ENCODE assay signal across 14 cellular contexts in genomic region chr2:122634261-122634660, GRCh38.
DNase-seq lines count a peak whose midpoint lies in the region; ATAC-seq, FAIRE-seq and TF ChIP-seq lines count a peak whose summit lies in the region.
"Had no signal": no experiment of that assay in that cellular context is flagged by ENCODE, and none has a peak within 500 bp of the region (broad histone marks: within the 10 kb centered on the region; RNA-seq: fewer than 3 reads in every experiment).

No MANE protein-coding gene starts in this region.

- no peak overlapping the region for H3K27ac Mint-ChIP-seq in type B pancreatic cell
- no peak overlapping the region for H3K27ac Mint-ChIP-seq in effector memory CD8-positive, alpha-beta T cell
- H3K27ac Mint-ChIP-seq: CD4-positive, CD25-positive, alpha-beta regulatory T cell; naive thymus-derived CD4-positive, alpha-beta T cell had no signal

- no CpG with 5 or more reads among the region's 1 CpG for WGBS in IMR-90 (ENCODE audit: extremely low coverage in 2 of 2, insufficient read length in 1 of 2), 2 experiments

- no peak overlapping the region for H3K27ac ChIP-seq in IMR-90 (ENCODE audit: insufficient read depth, low read length)

- no peaks in the 10 kb centered on the region for H3K79me1 ChIP-seq in IMR-90 (ENCODE audit: low read depth in 1 of 2, low read length in 2 of 2)

- H3K9me3 ChIP-seq in IMR-90 (ENCODE audit: control insufficient read depth, insufficient read depth, low read length), result peaks cover 4% of the 10 kb centered on the region; the same call in 1 of the 2 replicates

- no peaks in the 10 kb centered on the region for H3K9me3 Mint-ChIP-seq in type B pancreatic cell
- peaks cover 3 to 7% of the 10 kb centered on the region in 2 donors for H3K9me3 Mint-ChIP-seq in effector memory CD8-positive, alpha-beta T cell

- no peaks in the 10 kb centered on the region for H3K36me3 ChIP-seq in IMR-90 (ENCODE audit: control insufficient read depth, insufficient read depth, low read length)
- no peaks in the 10 kb centered on the region for H3K36me3 ChIP-seq in bronchial epithelial cell (ENCODE audit: control insufficient read depth, insufficient read depth, low read length)

- in situ Hi-C loops in IMR-90 (cut with MboI; ENCODE audit: low sequenced_read_pairs), result no loop called here

- H3K4ac ChIP-seq in IMR-90 (ENCODE audit: low read depth, low read length), result no peak overlapping the region

- H3K9ac ChIP-seq in IMR-90 (ENCODE audit: low read depth, low read length), result no peak overlapping the region

- H3K56ac ChIP-seq in IMR-90 (ENCODE audit: extremely low read depth, insufficient read depth, low read length), result no peak overlapping the region

- TF ChIP-seq RAD21 in IMR-90 (IDR thresholded peaks at IDR 0.05; ENCODE audit: low read length), result no peak

- CTCF ChIA-PET in IMR-90 (lab: Yijun Ruan, JAX), result no interaction called here

- intact Hi-C loops in IMR-90 (cut with micrococcal nuclease), result no loop called here

- H4K91ac ChIP-seq in IMR-90 (ENCODE audit: insufficient read depth, low read depth, low read length), result no peak overlapping the region

- H3K4me1 Mint-ChIP-seq in type B pancreatic cell (ENCODE audit: unreplicated experiment), result peaks cover 7% of the 10 kb centered on the region
- no peaks in the 10 kb centered on the region for H3K4me1 Mint-ChIP-seq in effector memory CD8-positive, alpha-beta T cell (ENCODE audit: low read depth in 2 of 2)
- H3K4me1 Mint-ChIP-seq: naive thymus-derived CD4-positive, alpha-beta T cell had no signal

- H3K4me3 ChIP-seq in IMR-90 (ENCODE audit: insufficient read depth, low read depth, low read length), result no peak overlapping the region
- no peak overlapping the region for H3K4me3 ChIP-seq in bronchial epithelial cell (ENCODE audit: low read depth, low read length)

- no peak overlapping the region for H2BK120ac ChIP-seq in IMR-90 (ENCODE audit: low read depth, low read length)

- H3K27me3 ChIP-seq in IMR-90 (ENCODE audit: control insufficient read depth, insufficient read depth, low read length), result no peaks in the 10 kb centered on the region
- H3K27me3 ChIP-seq in bronchial epithelial cell (ENCODE audit: control insufficient read depth, insufficient read depth, low read length), result no peaks in the 10 kb centered on the region

- no peak overlapping the region for H2AK9ac ChIP-seq in IMR-90 (replicated peaks; ENCODE audit: low read depth, low read length, poor library complexity)

- no peak for TF ChIP-seq POLR2A in IMR-90 (IDR thresholded peaks at IDR 0.05; ENCODE audit: low read depth, low read length)

- H3K27me3 Mint-ChIP-seq in type B pancreatic cell, result no peaks in the 10 kb centered on the region
- no peaks in the 10 kb centered on the region for H3K27me3 Mint-ChIP-seq in effector memory CD8-positive, alpha-beta T cell
- H3K27me3 Mint-ChIP-seq: CD4-positive, CD25-positive, alpha-beta regulatory T cell; naive thymus-derived CD4-positive, alpha-beta T cell had no signal

- H4K20me1 ChIP-seq in IMR-90 (ENCODE audit: insufficient read depth, low read length), result no peaks in the 10 kb centered on the region

- dilution Hi-C loops in IMR-90 (cut with HindIII; ENCODE audit: low sequenced_read_pairs, unreplicated experiment), result no loop called here

- POLR2A ChIA-PET in IMR-90 (lab: Charles Lee; ENCODE audit: unreplicated experiment), result no interaction called here

- H3K36me3 Mint-ChIP-seq in type B pancreatic cell, result no peaks in the 10 kb centered on the region
- no peaks in the 10 kb centered on the region for H3K36me3 Mint-ChIP-seq in effector memory CD8-positive, alpha-beta T cell (ENCODE audit: insufficient read depth)
- H3K36me3 Mint-ChIP-seq: CD4-positive, CD25-positive, alpha-beta regulatory T cell; naive thymus-derived CD4-positive, alpha-beta T cell had no signal

- H3K4me1 ChIP-seq in IMR-90 (ENCODE audit: control insufficient read depth, insufficient read depth, low read length), result no peaks in the 10 kb centered on the region

- no peaks in the 10 kb centered on the region for H3K9me1 ChIP-seq in IMR-90 (ENCODE audit: insufficient read depth, low read length)

- no peak for FAIRE-seq in bronchial epithelial cell (lab: Jason Lieb, UNC)
- FAIRE-seq: H1 had no signal

- peak; percentile 24 for DNase-seq in AG09319 (ENCODE audit: extremely low read depth, low read depth)
- DNase-seq in IMR-90, result peak; percentile 58
- peak; percentile 83 for DNase-seq in bronchial epithelial cell (ENCODE audit: low read depth)
- peak; percentile 16 for DNase-seq in medulla oblongata (ENCODE audit: extremely low spot score)
- no peak for DNase-seq in type B pancreatic cell (ENCODE audit: extremely low spot score, unreplicated experiment)
- no peak for DNase-seq in activated T-cell treated with anti-CD3 and anti-CD28 coated beads, Interleukin-2, amount 50 U/mL, for 1 hour
- no peak for DNase-seq in effector memory CD8-positive, alpha-beta T cell
- DNase-seq: CD4-positive, CD25-positive, alpha-beta regulatory T cell; effector memory CD4-positive, alpha-beta T cell; naive thymus-derived CD4-positive, alpha-beta T cell; NCI-H1930; T-helper 9 cell had no signal

- no peak for ATAC-seq in IMR-90 (ENCODE audit: low read depth)
- no peak for ATAC-seq in effector memory CD8-positive, alpha-beta T cell (replicated peaks)
- no peak for ATAC-seq in HG02798 (IDR thresholded peaks at IDR 0.05; ENCODE audit: poor library complexity, unreplicated experiment)
- ATAC-seq: naive thymus-derived CD4-positive, alpha-beta T cell had no signal

- no peak overlapping the region for H4K8ac ChIP-seq in IMR-90 (ENCODE audit: low read depth in 2 of 2, low read length in 2 of 2)

- no peak overlapping the region for H2AK5ac ChIP-seq in IMR-90 (ENCODE audit: low read depth, low read length)

- H3K18ac ChIP-seq in IMR-90 (ENCODE audit: low read depth, low read length), result no peak overlapping the region

- no peak overlapping the region for H2BK5ac ChIP-seq in IMR-90 (ENCODE audit: low read depth, low read length, poor library complexity, severe bottlenecking)

- no peak overlapping the region for H2BK20ac ChIP-seq in IMR-90 (ENCODE audit: low read depth, low read length)

- H2AFZ ChIP-seq in IMR-90 (replicated peaks; ENCODE audit: low read length, poor library complexity), result no peak overlapping the region

- no peak overlapping the region for H3K4me2 ChIP-seq in IMR-90 (ENCODE audit: low read depth, low read length)

- BruUV-seq in IMR-90 (replicated peaks; lab: Mats Ljungman, UMichigan), result no TSS peak

- H3K14ac ChIP-seq in IMR-90 (replicated peaks; ENCODE audit: low read depth, low read length), result no peak overlapping the region

- H2BK15ac ChIP-seq in IMR-90 (ENCODE audit: low read depth, low read length), result no peak overlapping the region

- no peak overlapping the region for H3K23ac ChIP-seq in IMR-90 (ENCODE audit: low read depth, low read length)

- H4K5ac ChIP-seq in IMR-90 (ENCODE audit: low read depth, low read length), result no peak overlapping the region

- H3K4me3 Mint-ChIP-seq in type B pancreatic cell, result no peak overlapping the region
- H3K4me3 Mint-ChIP-seq in effector memory CD8-positive, alpha-beta T cell, result no peak overlapping the region
- H3K4me3 Mint-ChIP-seq: CD4-positive, CD25-positive, alpha-beta regulatory T cell; naive thymus-derived CD4-positive, alpha-beta T cell had no signal

- TF ChIP-seq CTCF in AG09319 (IDR thresholded peaks at IDR 0.05; ENCODE audit: low read depth, low read length), result no peak
- no peak for TF ChIP-seq CTCF in IMR-90 (conservative IDR thresholded peaks at IDR 0.05; ENCODE audit: low read depth, low read length)
- TF ChIP-seq CTCF in bronchial epithelial cell (IDR thresholded peaks at IDR 0.05; ENCODE audit: insufficient read depth, low read length, severe bottlenecking), result no peak
- no peak for TF ChIP-seq CTCF in type B pancreatic cell (conservative IDR thresholded peaks at IDR 0.05)

TF ChIP-seq in IMR-90, 13 proteins besides CTCF, POLR2A, EP300 and RAD21:
- no peak for TF ChIP-seq RCOR1 (IDR thresholded peaks at IDR 0.05; ENCODE audit: insufficient replicate concordance, low read length)
- no peak for TF ChIP-seq CHD1 (IDR thresholded peaks at IDR 0.05; ENCODE audit: low read depth, low read length)
- no peak for TF ChIP-seq FOS (IDR thresholded peaks at IDR 0.05; ENCODE audit: low read depth, low read length)
- TF ChIP-seq RFX5 (IDR thresholded peaks at IDR 0.05; ENCODE audit: low read depth, low read length), result no peak
- no peak for TF ChIP-seq USF2 (IDR thresholded peaks at IDR 0.05; ENCODE audit: low read depth, low read length)
- no peak for TF ChIP-seq CEBPB (IDR thresholded peaks at IDR 0.05; ENCODE audit: low read depth, low read length)
- no peak for TF ChIP-seq MAFK (IDR thresholded peaks at IDR 0.05; ENCODE audit: low read depth, low read length)
- TF ChIP-seq, protein P1, sequence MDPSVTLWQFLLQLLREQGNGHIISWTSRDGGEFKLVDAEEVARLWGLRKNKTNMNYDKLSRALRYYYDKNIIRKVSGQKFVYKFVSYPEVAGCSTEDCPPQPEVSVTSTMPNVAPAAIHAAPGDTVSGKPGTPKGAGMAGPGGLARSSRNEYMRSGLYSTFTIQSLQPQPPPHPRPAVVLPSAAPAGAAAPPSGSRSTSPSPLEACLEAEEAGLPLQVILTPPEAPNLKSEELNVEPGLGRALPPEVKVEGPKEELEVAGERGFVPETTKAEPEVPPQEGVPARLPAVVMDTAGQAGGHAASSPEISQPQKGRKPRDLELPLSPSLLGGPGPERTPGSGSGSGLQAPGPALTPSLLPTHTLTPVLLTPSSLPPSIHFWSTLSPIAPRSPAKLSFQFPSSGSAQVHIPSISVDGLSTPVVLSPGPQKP (IDR thresholded peaks at IDR 0.05; ENCODE audit: borderline replicate concordance, low read depth, low read length), result no peak
- no peak for TF ChIP-seq MXI1 (IDR thresholded peaks at IDR 0.05; ENCODE audit: borderline replicate concordance, low read depth, low read length)
- no peak for TF ChIP-seq NFE2L2 (IDR thresholded peaks at IDR 0.05; ENCODE audit: low read depth, low read length)

Comparison
In these comparisons a context has a peak if more than half of its experiments do, and no peak if none do; other contexts are left out.
1. DNase-seq: peak in AG09319 (single experiment), IMR-90 (single experiment), bronchial epithelial cell (single experiment) and medulla oblongata (single experiment); none in type B pancreatic cell (single experiment), activated T-cell treated with anti-CD3 and anti-CD28 coated beads, Interleukin-2, amount 50 U/mL, for 1 hour (single experiment) and effector memory CD8-positive, alpha-beta T cell (0 of 3).